ENCODE assay signal across 10 cellular contexts in genomic region chrX:134423606-134424005, GRCh38. TPM values are rescaled to one million over a fixed set of nuclear protein-coding genes. Genes with fewer than 3 reads are reported as not detected.
DNase-seq lines count a peak whose midpoint lies in the region; ATAC-seq, FAIRE-seq and TF ChIP-seq lines count a peak whose summit lies in the region.
"Had no signal": no experiment of that assay in that cellular context is flagged by ENCODE, and none has a peak within 500 bp of the region (broad histone marks: within the 10 kb centered on the region; RNA-seq: fewer than 3 reads in every experiment).

No MANE protein-coding gene starts in this region.

- peaks cover 6% of the 10 kb centered on the region for H3K36me3 Mint-ChIP-seq in T-cell

- POLR2A ChIA-PET in T-cell (lab: Charles Lee): no interaction called here

- H3K4me3 Mint-ChIP-seq in T-cell: no peak overlapping the region

- DNase-seq in AG08396 (ENCODE audit: low spot score) (peak; percentile 7), HCEC 1CT (peak; percentile 38), iris pigment epithelial cell (ENCODE audit: low read depth) (peak; percentile 49), urothelium cell line (ENCODE audit: low spot score) (no peak), T-cell (no peak), NOMO-1 treated with DMSO at 0.1 percent for 48 hours (lab: John Stamatoyannopoulos, UW; ENCODE audit: unreplicated experiment) (no peak)
- DNase-seq: RPMI8226 had no signal

- no peak for FAIRE-seq in urothelium cell line (lab: Jason Lieb, UNC)

- H3K27ac Mint-ChIP-seq in T-cell: no peak overlapping the region
- H3K27ac Mint-ChIP-seq: activated T-helper 2 cell treated with anti-CD3 and anti-CD28 coated beads, Interferon-gamma antibody, Interleukin-2, Interleukin-4, amounts not matched to agents 10 μg/mL and 5 μg/mL and 100 μg/mL, durations not matched to agents 14 hours and 24 hours and 36 hours had no signal

- no peaks in the 10 kb centered on the region for H3K4me1 Mint-ChIP-seq in T-cell

- ATAC-seq in SK-N-SH treated with all-trans-retinoic acid at 6 μM for 48 hours (peak; percentile 78), esophagus mucosa (no peak), T-cell (replicated peaks in 1 of 4) (no peak)

- H3K27me3 Mint-ChIP-seq in T-cell: peaks cover 0 to 4% of the 10 kb centered on the region in 2 donors

- CTCF ChIA-PET in T-cell (lab: Charles Lee): no interaction called here

- H3K9me3 Mint-ChIP-seq in T-cell: no peaks in the 10 kb centered on the region
- H3K9me3 Mint-ChIP-seq: activated T-helper 2 cell treated with anti-CD3 and anti-CD28 coated beads, Interferon-gamma antibody, Interleukin-2, Interleukin-4, amounts not matched to agents 10 μg/mL and 5 μg/mL and 100 μg/mL, durations not matched to agents 14 hours and 24 hours and 36 hours had no signal

TF ChIP-seq in SK-N-SH treated with all-trans-retinoic acid at 6 μM for 48 hours, 23 proteins besides CTCF, POLR2A, EP300 and RAD21:
- TF ChIP-seq GLIS3 (CRISPR knock-in tag; IDR thresholded peaks at IDR 0.05) (no peak), ZNF70 (CRISPR knock-in tag; IDR thresholded peaks at IDR 0.05) (no peak), SNAI2 (CRISPR knock-in tag; IDR thresholded peaks at IDR 0.05) (no peak), ARNTL (CRISPR knock-in tag; IDR thresholded peaks at IDR 0.05; ENCODE audit: borderline replicate concordance, low read depth) (no peak), POU6F1 (CRISPR knock-in tag; IDR thresholded peaks at IDR 0.05; ENCODE audit: borderline replicate concordance, low read depth) (no peak), ZFP30 (CRISPR knock-in tag; IDR thresholded peaks at IDR 0.05) (no peak), ZNF565 (CRISPR knock-in tag; conservative IDR thresholded peaks at IDR 0.05; ENCODE audit: low read depth) (no peak), ESRRG (CRISPR knock-in tag; IDR thresholded peaks at IDR 0.05) (no peak), PPARA (CRISPR knock-in tag; IDR thresholded peaks at IDR 0.05; ENCODE audit: borderline replicate concordance) (no peak), ISL1 (CRISPR knock-in tag; IDR thresholded peaks at IDR 0.05) (no peak), ZFP3 (CRISPR knock-in tag; IDR thresholded peaks at IDR 0.05) (no peak), ZC3H10 (CRISPR knock-in tag; IDR thresholded peaks at IDR 0.05) (no peak), RARB (CRISPR knock-in tag; IDR thresholded peaks at IDR 0.05) (no peak), TCF4 (CRISPR knock-in tag; IDR thresholded peaks at IDR 0.05; ENCODE audit: borderline replicate concordance) (no peak), CREB5 (CRISPR knock-in tag; IDR thresholded peaks at IDR 0.05; ENCODE audit: low read depth) (no peak), CSDC2 (CRISPR knock-in tag; IDR thresholded peaks at IDR 0.05) (no peak), CSRNP3 (CRISPR knock-in tag; IDR thresholded peaks at IDR 0.05) (no peak), ZNF8 (CRISPR knock-in tag; IDR thresholded peaks at IDR 0.05) (no peak), OSR1 (CRISPR knock-in tag; IDR thresholded peaks at IDR 0.05) (no peak)

RNA-seq across cellular contexts. Expression of gene HPRT1, which starts 36.4 kb away (rescaled TPM):
- 28.3 TPM for total RNA-seq in esophagus mucosa
- 10 to 100 TPM; 16.0 to 24.8 (median 17.6) TPM for total RNA-seq in T-cell

RNA-seq across cellular contexts. Expression of gene PHF6, which starts 50.5 kb away (rescaled TPM):
- total RNA-seq in esophagus mucosa (12.5 TPM), T-cell (10 to 100 TPM; 12.4 to 19.2 (median 18.8) TPM)

Comparison
In these comparisons a context has a peak if more than half of its experiments do, and no peak if none do; other contexts are left out.
1. DNase-seq: peak in AG08396 (single experiment), HCEC 1CT (single experiment) and iris pigment epithelial cell (single experiment); none in urothelium cell line (single experiment), T-cell (0 of 34) and NOMO-1 treated with DMSO at 0.1 percent for 48 hours (single experiment).